ENCODE assay signal across 18 cellular contexts in the genomic region with DNA sequence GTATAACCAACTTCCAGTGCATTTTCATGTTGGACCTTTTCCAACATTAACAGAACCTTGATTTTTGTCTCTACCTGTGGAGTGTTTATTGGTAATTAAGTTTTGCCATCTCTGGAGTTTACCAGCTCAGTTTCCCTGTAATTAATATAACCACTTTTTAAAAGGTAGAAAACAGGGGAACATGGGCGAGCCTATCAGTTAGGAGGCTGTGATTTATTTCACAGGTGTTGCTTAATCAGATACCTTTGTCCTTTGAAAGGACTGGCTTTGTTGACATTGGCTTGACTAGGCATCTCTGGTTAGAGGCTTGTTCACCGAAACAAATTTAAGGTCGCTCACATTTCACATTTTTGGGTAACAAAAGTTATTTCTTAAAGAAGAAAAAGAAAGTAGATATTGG. TPM values are rescaled to one million over a fixed set of nuclear protein-coding genes. Genes with fewer than 3 reads are reported as not detected.
A peak's percentile ranks its signal among the peaks of the same experiment; 100 is the strongest.
DNase-seq lines count a peak whose midpoint lies in the region; ATAC-seq, FAIRE-seq and TF ChIP-seq lines count a peak whose summit lies in the region.
"Had no signal": no experiment of that assay in that cellular context is flagged by ENCODE, and none has a peak within 500 bp of the region (broad histone marks: within the 10 kb centered on the region; RNA-seq: fewer than 3 reads in every experiment).

No MANE protein-coding gene starts in this region.

- POLR2A ChIA-PET in activated CD4-positive, alpha-beta T cell treated with anti-CD3 and anti-CD28 coated beads for 36 hours (lab: Charles Lee), result no interaction called here

- no peaks in the 10 kb centered on the region for H3K36me3 ChIP-seq in colonic mucosa
- no peaks in the 10 kb centered on the region for H3K36me3 ChIP-seq in mucosa of stomach (ENCODE audit: control insufficient read depth, insufficient read depth, low read length)
- H3K36me3 ChIP-seq: vagina had no signal

- no peak for ATAC-seq in GM19324 (IDR thresholded peaks at IDR 0.05; ENCODE audit: low FRiP score, unreplicated experiment)
- no peak for ATAC-seq in activated CD4-positive, alpha-beta T cell treated with anti-CD3 and anti-CD28 coated beads for 36 hours

- no peaks in the 10 kb centered on the region for H3K36me3 Mint-ChIP-seq in activated CD4-positive, alpha-beta T cell treated with anti-CD3 and anti-CD28 coated beads for 36 hours (ENCODE audit: low read depth)

- CTCF ChIA-PET in activated CD4-positive, alpha-beta T cell treated with anti-CD3 and anti-CD28 coated beads for 36 hours (lab: Charles Lee), result interaction anchor here (0.7 kb wide), 1 partner anchor 18 kb away, joined by 3 read pairs; no protein-coding TSS in a partner anchor

- H3K9ac ChIP-seq in colonic mucosa (ENCODE audit: low read depth in 2 of 2, low read length in 2 of 2) (peak overlapping the region in 1 of 2 donors; percentile 65), mucosa of stomach (ENCODE audit: low read length) (peak overlapping the region; percentile 45)
- H3K9ac ChIP-seq: KMS-11 had no signal

- H3K4me1 ChIP-seq in colonic mucosa (no peaks in the 10 kb centered on the region), mucosa of stomach (ENCODE audit: control insufficient read depth, insufficient read depth, low read length) (peaks cover 25% of the 10 kb centered on the region)

- peaks cover 5% of the 10 kb centered on the region for H3K9me3 Mint-ChIP-seq in activated CD4-positive, alpha-beta T cell treated with anti-CD3 and anti-CD28 coated beads for 36 hours (ENCODE audit: low read depth)

- no peak overlapping the region for H3K4me3 ChIP-seq in colonic mucosa
- peak overlapping the region; percentile 2 for H3K4me3 ChIP-seq in mucosa of stomach (ENCODE audit: low read length)
- H3K4me3 ChIP-seq: SK-N-MC, vagina had no signal

- H3K27me3 Mint-ChIP-seq in activated CD4-positive, alpha-beta T cell treated with anti-CD3 and anti-CD28 coated beads for 36 hours, result no peaks in the 10 kb centered on the region

- intact Hi-C loops in colonic mucosa (cut with DNase I), result no loop called here
- intact Hi-C loops in activated CD4-positive, alpha-beta T cell treated with anti-CD3 and anti-CD28 coated beads for 36 hours (cut with DNase I, micrococcal nuclease), result no loop called here

- H3K4me3 Mint-ChIP-seq in activated CD4-positive, alpha-beta T cell treated with anti-CD3 and anti-CD28 coated beads for 36 hours, result no peak overlapping the region

- H3K27ac ChIP-seq in C4-2B (peak overlapping the region; percentile 83; the same call in 1 of the 2 replicates), colonic mucosa (peak overlapping the region; percentile 81)
- H3K27ac ChIP-seq: KMS-11, SK-N-MC, vagina had no signal

- no peak for TF ChIP-seq POLR2A in GM12892 (IDR thresholded peaks at IDR 0.05; ENCODE audit: low read depth, low read length)

- no peaks in the 10 kb centered on the region for H3K4me1 Mint-ChIP-seq in activated CD4-positive, alpha-beta T cell treated with anti-CD3 and anti-CD28 coated beads for 36 hours

- FAIRE-seq in GM12892 (lab: Jason Lieb, UNC), result no peak
- FAIRE-seq: TTC549 had no signal

- H3K9me3 ChIP-seq in colonic mucosa, result no peaks in the 10 kb centered on the region
- no peaks in the 10 kb centered on the region for H3K9me3 ChIP-seq in mucosa of stomach (ENCODE audit: control insufficient read depth, low read length)
- H3K9me3 ChIP-seq: vagina had no signal

- no peaks in the 10 kb centered on the region for H3K27me3 ChIP-seq in colonic mucosa
- H3K27me3 ChIP-seq in mucosa of stomach (ENCODE audit: control insufficient read depth, insufficient read depth, low read length), result no peaks in the 10 kb centered on the region
- H3K27me3 ChIP-seq: vagina had no signal

- no peak overlapping the region for H3K27ac Mint-ChIP-seq in activated CD4-positive, alpha-beta T cell treated with anti-CD3 and anti-CD28 coated beads for 36 hours

- DNase-seq in NCI-H1105 treated with DMSO at 0.1 percent for 48 hours (lab: John Stamatoyannopoulos, UW) (peak; percentile 82), colonic mucosa (no peak), Ammon's horn (ENCODE audit: low spot score) (no peak), GM12892 (ENCODE audit: insufficient read length) (no peak)
- DNase-seq in activated CD4-positive, alpha-beta T cell treated with anti-CD3 and anti-CD28 coated beads for 36 hours, result no peak
- DNase-seq: anterior cingulate cortex; cortex of kidney; H7; kidney glomerular epithelial cell; NCI-H2227 treated with DMSO at 0.1 percent for 48 hours; stimulated activated naive CD4-positive, alpha-beta T cell treated with Interleukin-2 at 50 U/mL for 16 hours had no signal

- TF ChIP-seq CTCF in C4-2B (conservative IDR thresholded peaks at IDR 0.05), result no peak
- TF ChIP-seq CTCF in colonic mucosa (IDR thresholded peaks at IDR 0.05), result no peak

RNA-seq across cellular contexts. Expression of gene NAALADL2, which starts 0.6 kb away (rescaled TPM):
- total RNA-seq in colonic mucosa, result 10 to 100 TPM in 1 of 2 donors, 1 to 10 TPM in 1; 8.5 to 24.3 TPM
- total RNA-seq in activated CD4-positive, alpha-beta T cell treated with anti-CD3 and anti-CD28 coated beads for 36 hours, result under 1 TPM in 1 of 2 experiments, not detected in 1; 0.27 TPM
- polyA plus RNA-seq in GM12892 (2012; ENCODE audit: missing spikeins), result 1.6 TPM

Comparison
In these comparisons a context has a peak if more than half of its experiments do, and no peak if none do; other contexts are left out.
1. RNA of gene NAALADL2, which starts 0.6 kb away (total RNA-seq): 8.5 to 24.3 TPM in colonic mucosa; 0.27 TPM in activated CD4-positive, alpha-beta T cell treated with anti-CD3 and anti-CD28 coated beads for 36 hours; every median in the first group is over 4 times any median in the second.